Comparison of ENCODE assay signal across 1 cellular context in the genomic region with DNA sequence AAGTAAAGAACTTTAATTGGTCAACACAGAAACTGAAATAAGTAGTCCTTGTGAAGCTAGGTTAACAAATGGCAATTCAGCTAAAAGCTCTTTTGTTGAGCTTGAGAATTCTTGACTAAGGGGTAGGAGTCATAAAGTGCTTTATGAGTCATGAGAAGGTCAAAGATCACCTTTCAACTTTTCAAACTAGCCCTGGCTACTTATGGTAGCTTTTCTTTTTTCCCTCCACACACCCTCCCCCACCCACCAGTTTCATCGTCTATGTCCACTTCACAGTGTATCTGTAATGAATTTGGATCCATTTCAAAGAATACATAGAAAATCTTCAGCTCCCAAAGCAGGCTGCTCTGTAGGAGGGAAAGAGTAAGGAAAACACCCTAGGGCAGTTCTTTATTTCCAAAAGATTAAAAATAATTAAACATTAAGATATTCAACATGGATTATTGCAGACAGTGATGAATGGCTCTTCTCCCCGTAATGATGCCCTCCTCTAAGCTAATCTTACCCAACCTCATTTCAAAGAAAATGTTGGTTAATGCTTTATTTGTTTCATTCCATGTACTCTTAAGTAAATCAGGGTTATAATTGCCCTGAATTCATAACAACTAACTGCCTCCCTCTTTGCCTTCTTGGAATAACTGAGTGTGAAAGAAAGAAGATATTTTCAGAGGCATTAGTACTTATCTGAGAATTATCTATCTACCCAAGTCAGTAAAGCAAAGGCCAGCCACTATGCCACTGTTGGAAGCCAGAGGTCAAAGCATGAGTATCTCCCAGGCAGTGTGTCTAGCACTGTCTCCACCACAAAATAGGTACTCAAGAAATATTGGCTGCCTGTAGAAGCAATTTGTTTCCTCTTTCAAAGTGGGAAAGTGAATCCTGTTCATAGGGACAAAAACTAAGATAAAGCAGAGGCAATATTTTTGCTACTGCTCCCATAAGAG.
TF ChIP-seq lines count a peak whose summit lies in the region.

No MANE protein-coding gene starts in this region.

TF ChIP-seq in K562, 482 proteins besides CTCF, POLR2A, EP300 and RAD21 (continued from another document):
- TF ChIP-seq, protein P1, sequence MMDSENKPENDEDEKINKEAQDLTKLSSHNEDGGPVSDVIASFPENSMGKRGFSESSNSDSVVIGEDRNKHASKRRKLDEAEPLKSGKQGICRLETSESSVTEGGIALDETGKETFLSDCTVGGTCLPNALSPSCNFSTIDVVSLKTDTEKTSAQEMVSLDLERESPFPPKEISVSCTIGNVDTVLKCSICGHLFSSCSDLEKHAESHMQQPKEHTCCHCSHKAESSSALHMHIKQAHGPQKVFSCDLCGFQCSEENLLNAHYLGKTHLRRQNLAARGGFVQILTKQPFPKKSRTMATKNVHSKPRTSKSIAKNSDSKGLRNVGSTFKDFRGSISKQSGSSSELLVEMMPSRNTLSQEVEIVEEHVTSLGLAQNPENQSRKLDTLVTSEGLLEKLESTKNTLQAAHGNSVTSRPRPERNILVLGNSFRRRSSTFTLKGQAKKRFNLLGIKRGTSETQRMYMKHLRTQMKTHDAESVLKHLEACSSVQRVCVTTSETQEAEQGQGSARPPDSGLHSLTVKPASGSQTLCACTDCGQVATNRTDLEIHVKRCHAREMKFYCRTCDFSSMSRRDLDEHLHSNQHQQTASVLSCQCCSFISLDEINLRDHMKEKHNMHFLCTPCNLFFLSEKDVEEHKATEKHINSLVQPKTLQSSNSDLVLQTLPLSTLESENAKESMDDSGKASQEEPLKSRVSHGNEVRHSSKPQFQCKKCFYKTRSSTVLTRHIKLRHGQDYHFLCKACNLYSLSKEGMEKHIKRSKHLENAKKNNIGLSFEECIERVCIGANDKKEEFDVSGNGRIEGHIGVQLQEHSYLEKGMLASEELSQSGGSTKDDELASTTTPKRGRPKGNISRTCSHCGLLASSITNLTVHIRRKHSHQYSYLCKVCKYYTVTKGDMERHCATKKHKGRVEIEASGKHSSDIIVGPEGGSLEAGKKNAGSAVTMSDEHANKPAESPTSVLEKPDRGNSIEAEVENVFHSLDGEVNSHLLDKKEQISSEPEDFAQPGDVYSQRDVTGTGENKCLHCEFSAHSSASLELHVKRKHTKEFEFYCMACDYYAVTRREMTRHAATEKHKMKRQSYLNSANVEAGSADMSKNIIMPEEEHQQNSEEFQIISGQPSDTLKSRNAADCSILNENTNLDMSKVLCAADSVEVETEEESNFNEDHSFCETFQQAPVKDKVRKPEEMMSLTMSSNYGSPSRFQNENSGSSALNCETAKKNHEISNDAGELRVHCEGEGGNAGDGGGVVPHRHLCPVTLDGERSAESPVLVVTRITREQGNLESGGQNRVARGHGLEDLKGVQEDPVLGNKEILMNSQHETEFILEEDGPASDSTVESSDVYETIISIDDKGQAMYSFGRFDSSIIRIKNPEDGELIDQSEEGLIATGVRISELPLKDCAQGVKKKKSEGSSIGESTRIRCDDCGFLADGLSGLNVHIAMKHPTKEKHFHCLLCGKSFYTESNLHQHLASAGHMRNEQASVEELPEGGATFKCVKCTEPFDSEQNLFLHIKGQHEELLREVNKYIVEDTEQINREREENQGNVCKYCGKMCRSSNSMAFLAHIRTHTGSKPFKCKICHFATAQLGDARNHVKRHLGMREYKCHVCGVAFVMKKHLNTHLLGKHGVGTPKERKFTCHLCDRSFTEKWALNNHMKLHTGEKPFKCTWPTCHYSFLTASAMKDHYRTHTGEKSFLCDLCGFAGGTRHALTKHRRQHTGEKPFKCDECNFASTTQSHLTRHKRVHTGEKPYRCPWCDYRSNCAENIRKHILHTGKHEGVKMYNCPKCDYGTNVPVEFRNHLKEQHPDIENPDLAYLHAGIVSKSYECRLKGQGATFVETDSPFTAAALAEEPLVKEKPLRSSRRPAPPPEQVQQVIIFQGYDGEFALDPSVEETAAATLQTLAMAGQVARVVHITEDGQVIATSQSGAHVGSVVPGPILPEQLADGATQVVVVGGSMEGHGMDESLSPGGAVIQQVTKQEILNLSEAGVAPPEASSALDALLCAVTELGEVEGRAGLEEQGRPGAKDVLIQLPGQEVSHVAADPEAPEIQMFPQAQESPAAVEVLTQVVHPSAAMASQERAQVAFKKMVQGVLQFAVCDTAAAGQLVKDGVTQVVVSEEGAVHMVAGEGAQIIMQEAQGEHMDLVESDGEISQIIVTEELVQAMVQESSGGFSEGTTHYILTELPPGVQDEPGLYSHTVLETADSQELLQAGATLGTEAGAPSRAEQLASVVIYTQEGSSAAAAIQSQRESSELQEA (IDR thresholded peaks at IDR 0.05; ENCODE audit: low read depth): no peak
- no peak for TF ChIP-seq MBD2 (IDR thresholded peaks at IDR 0.05; ENCODE audit: borderline replicate concordance, low read depth)
- TF ChIP-seq RBM17 (IDR thresholded peaks at IDR 0.05; ENCODE audit: borderline replicate concordance, low read depth, low read length): no peak
- TF ChIP-seq HLTF (IDR thresholded peaks at IDR 0.05): no peak
- TF ChIP-seq STAG1 (CRISPR knock-in tag; IDR thresholded peaks at IDR 0.05; ENCODE audit: borderline replicate concordance): no peak
- TF ChIP-seq, protein P2, sequence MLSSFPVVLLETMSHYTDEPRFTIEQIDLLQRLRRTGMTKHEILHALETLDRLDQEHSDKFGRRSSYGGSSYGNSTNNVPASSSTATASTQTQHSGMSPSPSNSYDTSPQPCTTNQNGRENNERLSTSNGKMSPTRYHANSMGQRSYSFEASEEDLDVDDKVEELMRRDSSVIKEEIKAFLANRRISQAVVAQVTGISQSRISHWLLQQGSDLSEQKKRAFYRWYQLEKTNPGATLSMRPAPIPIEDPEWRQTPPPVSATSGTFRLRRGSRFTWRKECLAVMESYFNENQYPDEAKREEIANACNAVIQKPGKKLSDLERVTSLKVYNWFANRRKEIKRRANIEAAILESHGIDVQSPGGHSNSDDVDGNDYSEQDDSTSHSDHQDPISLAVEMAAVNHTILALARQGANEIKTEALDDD (IDR thresholded peaks at IDR 0.05): 0 out of 2 replicates have a peak, but pooled peaks have one; percentile 12
- TF ChIP-seq JUND (IDR thresholded peaks at IDR 0.05; ENCODE audit: borderline replicate concordance, low read depth, low read length): peak; percentile 44; the same call in 1 of the 2 replicates
- no peak for TF ChIP-seq JUND (tag; IDR thresholded peaks at IDR 0.05; ENCODE audit: borderline replicate concordance, low read depth, low read length)
TF ChIP-seq in K562: peak in this region for 8.
